ENCODE assay signal across 8 cellular contexts in genomic region chr11:3840870-3841425, GRCh38. TPM values are rescaled to one million over a fixed set of nuclear protein-coding genes. Genes with fewer than 3 reads are reported as not detected.
DNase-seq lines count a peak whose midpoint lies in the region; ATAC-seq and TF ChIP-seq lines count a peak whose summit lies in the region.

Gene RHOG (minus strand): TSS chr11:3840959. CDS start chr11:3828138, 12,821 bp downstream.

- peak within 1 kb of the TSS; percentile 85 to 89 for H3K9ac ChIP-seq in mucosa of rectum (ENCODE audit: low read depth in 1 of 2, low read length in 2 of 2)

- POLR2A ChIA-PET in activated CD8-positive, alpha-beta T cell treated with anti-CD3 and anti-CD28 coated beads, Interleukin-2, amount 10 ng/mL, durations not matched to agents 7 days and 5 days (lab: Charles Lee): interaction anchor here (0.7 to 8.2 kb wide), 23 partner anchors 10 to 254 kb away, joined by 3 to 234 read pairs (median 5); partner anchors contain the start of genes NUP98, PGAP2 and STIM1

- no peaks in the 10 kb centered on the region for H3K27me3 Mint-ChIP-seq in activated CD8-positive, alpha-beta T cell treated with anti-CD3 and anti-CD28 coated beads, Interleukin-2, amount 10 ng/mL, durations not matched to agents 7 days and 5 days (ENCODE audit: low read depth)

- DNase-seq in AG20443 (ENCODE audit: low spot score) (peak; percentile 96), NCI-H2227 treated with DMSO at 0.1 percent for 48 hours (lab: John Stamatoyannopoulos, UW) (peak; percentile 87), tibial nerve (ENCODE audit: low spot score in 2 of 2) (peak; percentile 60 to 72)
- no peak for DNase-seq in activated CD8-positive, alpha-beta T cell treated with anti-CD3 and anti-CD28 coated beads, Interleukin-2, amount 10 ng/mL, durations not matched to agents 7 days and 5 days

- no peak for TF ChIP-seq EP300 in tibial nerve (IDR thresholded peaks at IDR 0.05)

- peak within 1 kb of the TSS; percentile 97 for H3K27ac ChIP-seq in esophagus (ENCODE audit: low read depth in 2 of 2, low read length in 1 of 2)
- peak within 1 kb of the TSS; percentile 96 to 98 for H3K27ac ChIP-seq in mucosa of rectum (ENCODE audit: low read depth in 2 of 2, low read length in 2 of 2)
- H3K27ac ChIP-seq in tibial nerve: peak within 1 kb of the TSS; percentile 88 to 99 (median 99)

- H3K27me3 ChIP-seq in esophagus (ENCODE audit: control insufficient read depth in 1 of 2, insufficient read depth in 2 of 2, low read length in 2 of 2): no peaks in the 10 kb centered on the region
- H3K27me3 ChIP-seq in mucosa of rectum (ENCODE audit: control insufficient read depth in 2 of 2, insufficient read depth in 2 of 2, low read length in 2 of 2): no peaks in the 10 kb centered on the region
- H3K27me3 ChIP-seq in tibial nerve: no peaks in the 10 kb centered on the region

- H3K4me1 ChIP-seq in esophagus (ENCODE audit: control insufficient read depth in 2 of 2, insufficient read depth in 2 of 2, low read length in 1 of 2): peaks cover 2 to 11% of the 10 kb centered on the region in 2 donors
- peaks cover 21 to 35% of the 10 kb centered on the region in 2 donors for H3K4me1 ChIP-seq in mucosa of rectum (ENCODE audit: control insufficient read depth in 2 of 2, insufficient read depth in 2 of 2, low read length in 2 of 2)
- peaks cover 0 to 44% (median 20%) of the 10 kb centered on the region in 4 donors for H3K4me1 ChIP-seq in tibial nerve

- no peaks in the 10 kb centered on the region for H3K9me3 ChIP-seq in esophagus (ENCODE audit: control insufficient read depth in 2 of 2, insufficient read depth in 1 of 2, low read depth in 1 of 2, low read length in 1 of 2)
- no peaks in the 10 kb centered on the region for H3K9me3 ChIP-seq in mucosa of rectum (ENCODE audit: control insufficient read depth in 2 of 2, low read length in 2 of 2)
- H3K9me3 ChIP-seq in tibial nerve: no peaks in the 10 kb centered on the region

- peaks cover 54% of the 10 kb centered on the region for H3K4me1 Mint-ChIP-seq in activated CD8-positive, alpha-beta T cell treated with anti-CD3 and anti-CD28 coated beads, Interleukin-2, amount 10 ng/mL, durations not matched to agents 7 days and 5 days (ENCODE audit: low read depth)

- H3K4me3 ChIP-seq in esophagus (ENCODE audit: low read depth in 1 of 2, low read length in 2 of 2): peak within 1 kb of the TSS; percentile 68 to 74
- peak within 1 kb of the TSS; percentile 86 to 88 for H3K4me3 ChIP-seq in mucosa of rectum (ENCODE audit: low read length in 2 of 2)
- H3K4me3 ChIP-seq in tibial nerve: peak within 1 kb of the TSS; percentile 78 to 95 (median 91)

- H3K36me3 ChIP-seq in esophagus (ENCODE audit: control insufficient read depth in 2 of 2, insufficient read depth in 2 of 2, low read length in 1 of 2) (no peaks in the 10 kb centered on the region), mucosa of rectum (ENCODE audit: control insufficient read depth in 2 of 2, insufficient read depth in 2 of 2, low read length in 2 of 2) (no peaks in the 10 kb centered on the region), tibial nerve (no peaks in the 10 kb centered on the region)

- no peak for TF ChIP-seq CTCF in tibial nerve (IDR thresholded peaks at IDR 0.05)

- WGBS in esophagus, 2 donors: 0 to 1% methylated on average over 21 to 37 of the region's 42 CpGs
- 0% methylated on average over 5 of the region's 42 CpGs; no CpG with 5 or more reads in 1 of the 2 donors for WGBS in tibial nerve, 2 donors

- CTCF ChIA-PET in activated CD8-positive, alpha-beta T cell treated with anti-CD3 and anti-CD28 coated beads, Interleukin-2, amount 10 ng/mL, durations not matched to agents 7 days and 5 days (lab: Charles Lee): interaction anchor here (0.8 to 19.3 kb wide), 33 partner anchors 10 to 254 kb away, joined by 3 to 458 read pairs (median 5); partner anchors contain the start of genes NUP98, PGAP2, RRM1 and STIM1

- no peaks in the 10 kb centered on the region for H3K9me3 Mint-ChIP-seq in activated CD8-positive, alpha-beta T cell treated with anti-CD3 and anti-CD28 coated beads, Interleukin-2, amount 10 ng/mL, durations not matched to agents 7 days and 5 days (ENCODE audit: insufficient read depth)

- H3K27ac Mint-ChIP-seq in activated CD8-positive, alpha-beta T cell treated with anti-CD3 and anti-CD28 coated beads, Interleukin-2, amount 10 ng/mL, durations not matched to agents 7 days and 5 days: peak within 1 kb of the TSS; percentile 99

- ATAC-seq in GM18511 (IDR thresholded peaks at IDR 0.05; ENCODE audit: unreplicated experiment) (peak; percentile 52), HG02970 (IDR thresholded peaks at IDR 0.05; ENCODE audit: low FRiP score, unreplicated experiment) (peak; percentile 42)
- peak; percentile 67 for ATAC-seq in activated CD8-positive, alpha-beta T cell treated with anti-CD3 and anti-CD28 coated beads, Interleukin-2, amount 10 ng/mL, durations not matched to agents 7 days and 5 days

- no peak for TF ChIP-seq POLR2A in tibial nerve (IDR thresholded peaks at IDR 0.05)

- H3K4me3 Mint-ChIP-seq in activated CD8-positive, alpha-beta T cell treated with anti-CD3 and anti-CD28 coated beads, Interleukin-2, amount 10 ng/mL, durations not matched to agents 7 days and 5 days: peak within 1 kb of the TSS; percentile 92

- peaks cover 36% of the 10 kb centered on the region for H3K36me3 Mint-ChIP-seq in activated CD8-positive, alpha-beta T cell treated with anti-CD3 and anti-CD28 coated beads, Interleukin-2, amount 10 ng/mL, durations not matched to agents 7 days and 5 days (ENCODE audit: low read depth)

RNA-seq across cellular contexts. Expression of gene RHOG, which starts in this region (rescaled TPM):
- total RNA-seq in activated CD8-positive, alpha-beta T cell treated with anti-CD3 and anti-CD28 coated beads, Interleukin-2, amount 10 ng/mL, durations not matched to agents 7 days and 5 days: 100 to 1,000 TPM; 173 to 191 TPM
- 10 to 100 TPM; 48.0 to 79.0 TPM for polyA plus RNA-seq in esophagus
- total RNA-seq in tibial nerve: 10 to 100 TPM; 35.2 to 92.7 (median 66.0) TPM
